13 cellular contexts compared by ENCODE assay signal in the genomic region with DNA sequence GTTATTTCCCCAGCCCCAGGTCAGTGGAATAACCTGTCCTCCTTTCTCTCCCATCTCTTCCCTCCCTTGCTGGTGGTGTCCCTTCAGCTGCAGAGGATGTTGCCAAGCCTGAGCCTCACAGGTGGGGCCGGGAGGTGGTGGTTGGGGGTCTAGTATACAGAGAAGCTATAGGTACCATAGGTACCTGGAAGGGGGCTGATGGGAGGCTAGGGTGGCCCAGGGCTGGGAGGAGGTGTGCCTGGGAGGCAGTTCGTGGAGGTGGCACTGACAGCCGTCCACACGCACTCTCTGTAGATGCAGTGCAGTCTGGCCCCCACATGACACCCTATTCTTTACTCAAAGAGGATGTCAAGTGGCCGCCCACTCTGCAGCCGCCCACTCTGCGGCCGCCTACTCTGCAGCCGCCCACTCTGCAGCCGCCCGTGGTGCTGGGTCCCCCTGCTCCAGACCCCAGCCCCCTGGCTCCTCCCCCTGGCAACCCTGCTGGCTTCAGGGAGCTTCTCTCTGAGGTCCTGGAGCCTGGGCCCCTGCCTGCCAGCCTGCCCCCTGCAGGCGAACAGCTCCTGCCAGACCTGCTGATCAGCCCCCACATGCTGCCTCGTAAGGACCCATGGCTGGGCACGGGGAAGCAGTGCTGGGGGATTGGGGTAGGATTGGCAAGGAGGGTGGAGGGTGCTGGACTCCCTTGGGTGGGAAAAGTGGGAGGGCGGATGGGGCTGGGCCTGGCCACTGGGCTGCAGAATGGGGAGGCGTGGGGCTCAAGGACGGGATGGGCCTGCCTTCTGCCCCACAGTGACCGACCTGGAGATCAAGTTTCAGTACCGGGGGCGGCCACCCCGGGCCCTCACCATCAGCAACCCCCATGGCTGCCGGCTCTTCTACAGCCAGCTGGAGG. TPM values are rescaled to one million over a fixed set of nuclear protein-coding genes. Genes with fewer than 3 reads are reported as not detected.
DNase-seq lines count a peak whose midpoint lies in the region; ATAC-seq and TF ChIP-seq lines count a peak whose summit lies in the region.
"Had no signal": no experiment of that assay in that cellular context is flagged by ENCODE, and none has a peak within 500 bp of the region (broad histone marks: within the 10 kb centered on the region; RNA-seq: fewer than 3 reads in every experiment).

No MANE protein-coding gene starts in this region.

- H3K36me3 ChIP-seq in esophagus muscularis mucosa = peaks cover 0 to 13% (median 2%) of the 10 kb centered on the region in 4 donors
- peaks cover 15% of the 10 kb centered on the region for H3K36me3 ChIP-seq in upper lobe of right lung

- DNase-seq in Right ventricle myocardium inferior (ENCODE audit: missing footprints) (peak; percentile 60), Right ventricle myocardium superior (no peak), NB4 (ENCODE audit: low read depth) (peak; percentile 48), esophagus muscularis mucosa (ENCODE audit: extremely low spot score) (peak; percentile 77), upper lobe of right lung (peak; percentile 64), NCI-H524 (lab: John Stamatoyannopoulos, UW) (no peak), NCI-H69 (lab: John Stamatoyannopoulos, UW) (no peak)
- DNase-seq: activated naive CD4-positive, alpha-beta T cell; effector memory CD8-positive, alpha-beta T cell; NCI-H2029 had no signal

- ATAC-seq in Right ventricle myocardium inferior (no peak), Right ventricle myocardium superior (ENCODE audit: poor library complexity) (no peak), upper lobe of right lung (peak; percentile 15), GM19397 (IDR thresholded peaks at IDR 0.05; ENCODE audit: unreplicated experiment) (no peak)
- ATAC-seq: activated CD4-positive, CD25-positive, alpha-beta regulatory T cell treated with anti-CD3 and anti-CD28 coated beads, Interleukin-2, amount 50 U/mL, for 24 hours; effector memory CD8-positive, alpha-beta T cell had no signal

- TF ChIP-seq CTCF in NB4 (IDR thresholded peaks at IDR 0.05; ENCODE audit: low read depth, low read length) (peak; percentile 60), esophagus muscularis mucosa (IDR thresholded peaks at IDR 0.05) (no peak), upper lobe of right lung (IDR thresholded peaks at IDR 0.05) (no peak)

- H3K27me3 ChIP-seq in esophagus muscularis mucosa = peaks cover 0 to 7% (median 0%) of the 10 kb centered on the region in 4 donors
- no peaks in the 10 kb centered on the region for H3K27me3 ChIP-seq in upper lobe of right lung

- intact Hi-C loops in Right ventricle myocardium inferior (cut with DNase I) = no loop called here
- intact Hi-C loops in Right ventricle myocardium superior (cut with DNase I) = no loop called here
- intact Hi-C loops in esophagus muscularis mucosa (cut with DNase I) = no loop called here
- intact Hi-C loops in upper lobe of right lung (cut with DNase I) = no loop called here

- H3K27ac ChIP-seq in esophagus muscularis mucosa (replicated peaks in 1 of 4) = no peak overlapping the region
- no peak overlapping the region for H3K27ac ChIP-seq in upper lobe of right lung
- H3K27ac ChIP-seq: C4-2B had no signal

- H3K4me1 ChIP-seq in esophagus muscularis mucosa (no peaks in the 10 kb centered on the region), upper lobe of right lung (no peaks in the 10 kb centered on the region)

- no peak for TF ChIP-seq EP300 in esophagus muscularis mucosa (IDR thresholded peaks at IDR 0.05)

- TF ChIP-seq POLR2A in NB4 (IDR thresholded peaks at IDR 0.05; ENCODE audit: extremely low read depth, insufficient read length) = no peak
- TF ChIP-seq POLR2A in esophagus muscularis mucosa (IDR thresholded peaks at IDR 0.05; ENCODE audit: low read depth) = no peak

- WGBS in esophagus muscularis mucosa = 91% methylated on average over 4 of the region's 22 CpGs

- H3K4me3 ChIP-seq in NB4 (ENCODE audit: low read depth, low read length) = no peak overlapping the region
- H3K4me3 ChIP-seq in esophagus muscularis mucosa = no peak overlapping the region
- H3K4me3 ChIP-seq in upper lobe of right lung = no peak overlapping the region

- no peaks in the 10 kb centered on the region for H3K9me3 ChIP-seq in esophagus muscularis mucosa
- H3K9me3 ChIP-seq in upper lobe of right lung = no peaks in the 10 kb centered on the region

RNA-seq across cellular contexts. Expression of gene IRF5, which starts 9.5 kb away (rescaled TPM):
- total RNA-seq in Right ventricle myocardium inferior (3.3 TPM), Right ventricle myocardium superior (1.9 TPM), esophagus muscularis mucosa (10 to 100 TPM in 1 of 4 donors, 1 to 10 TPM in 3; 7.6 to 14.5 (median 8.6) TPM), upper lobe of right lung (29.4 TPM)

RNA-seq across cellular contexts. Expression of gene KCP, which starts 36.7 kb away (rescaled TPM):
- total RNA-seq in Right ventricle myocardium inferior (0.11 TPM), Right ventricle myocardium superior (0.11 TPM), esophagus muscularis mucosa (under 1 TPM in 3 of 4 donors, not detected in 1; 0.13 to 0.66 (median 0.29) TPM), upper lobe of right lung (1.3 TPM)

Comparison
In these comparisons a context has a peak if more than half of its experiments do, and no peak if none do; other contexts are left out.
1. DNase-seq: peak in Right ventricle myocardium inferior (single experiment), NB4 (single experiment), esophagus muscularis mucosa (single experiment) and upper lobe of right lung (single experiment); none in Right ventricle myocardium superior (single experiment), NCI-H524 (0 of 2) and NCI-H69 (single experiment).